In the genomic region with DNA sequence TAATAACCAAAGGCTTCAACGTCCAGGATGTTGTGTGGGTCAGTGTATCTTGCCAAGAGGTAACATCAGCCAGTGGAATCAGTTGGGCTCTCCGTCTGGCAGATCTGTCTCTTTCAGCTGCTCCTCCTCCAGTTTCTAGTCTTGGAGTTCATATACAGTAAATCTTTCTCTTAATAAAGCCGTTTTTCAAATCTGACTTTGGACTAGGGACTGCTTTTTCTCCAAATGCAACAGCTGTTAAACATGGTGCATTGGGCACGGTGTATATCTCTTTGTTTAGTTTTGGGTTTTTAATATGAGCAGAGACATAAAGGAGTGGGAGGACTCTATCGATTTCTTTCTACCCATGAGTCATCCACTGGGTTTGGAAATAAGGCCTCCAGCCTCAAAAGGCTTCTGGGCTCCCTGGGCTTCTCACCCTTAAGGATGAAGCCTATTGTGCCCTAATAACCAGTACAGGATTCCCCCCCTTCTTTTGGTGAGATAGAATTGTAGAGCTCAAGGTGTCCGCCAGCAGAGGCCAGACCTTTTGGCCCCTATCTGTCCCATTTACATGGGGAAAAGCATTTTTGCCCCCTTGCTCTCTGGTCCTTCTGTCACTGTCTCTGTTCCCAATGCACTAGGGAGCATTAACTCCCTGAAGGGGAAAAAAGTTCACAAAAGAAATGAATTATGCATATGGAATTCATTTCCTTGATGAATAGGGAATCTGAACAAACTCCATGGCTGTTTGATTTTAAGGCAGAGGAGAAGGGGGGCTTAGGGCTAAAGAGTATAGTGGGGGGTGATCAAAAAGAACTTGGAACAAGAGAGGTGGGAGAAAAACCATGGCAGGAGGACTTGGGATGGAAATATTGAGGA, we compare ENCODE assay signal across 13 cellular contexts.
A peak's percentile ranks its signal among the peaks of the same experiment; 100 is the strongest.
DNase-seq lines count a peak whose midpoint lies in the region; ATAC-seq and TF ChIP-seq lines count a peak whose summit lies in the region.
"Had no signal": no experiment of that assay in that cellular context is flagged by ENCODE, and none has a peak within 500 bp of the region (broad histone marks: within the 10 kb centered on the region; RNA-seq: fewer than 3 reads in every experiment).

No MANE protein-coding gene starts in this region.

- H3K27me3 ChIP-seq in fibroblast of lung (ENCODE audit: control insufficient read depth, insufficient read depth, low read length) = no peaks in the 10 kb centered on the region

- peak overlapping the region; percentile 3 for H3K27ac ChIP-seq in fibroblast of lung (ENCODE audit: insufficient read depth, low read length)

- POLR2A ChIA-PET in naive thymus-derived CD8-positive, alpha-beta T cell (lab: Charles Lee) = no interaction called here

- H3K4me2 ChIP-seq in fibroblast of lung (ENCODE audit: extremely low read depth, insufficient read depth, low read length) = peak overlapping the region; percentile 34

- no peaks in the 10 kb centered on the region for H3K9me3 Mint-ChIP-seq in natural killer cell treated with Interleukin-12 subunit alpha and Interleukin-12 subunit beta and Interleukin-15 and Interleukin-18, amount 100 ng/mL, for 72 hours
- peaks cover 0 to 2% (median 0%) of the 10 kb centered on the region in 9 donors for H3K9me3 Mint-ChIP-seq in naive thymus-derived CD8-positive, alpha-beta T cell

- no peaks in the 10 kb centered on the region for H4K20me1 ChIP-seq in fibroblast of lung (ENCODE audit: control insufficient read depth, extremely low read depth, insufficient read depth, low read length)

- H3K9ac ChIP-seq in fibroblast of lung (ENCODE audit: insufficient read depth, low read length) = no peak overlapping the region

- peak; percentile 31 for ATAC-seq in sciatic nerve
- ATAC-seq in natural killer cell treated with Interleukin-12 subunit alpha and Interleukin-12 subunit beta and Interleukin-15 and Interleukin-18, amount 100 ng/mL, for 72 hours = no peak
- no peak for ATAC-seq in naive thymus-derived CD8-positive, alpha-beta T cell

- no peaks in the 10 kb centered on the region for H3K9me3 ChIP-seq in fibroblast of lung (ENCODE audit: control insufficient read depth, insufficient read depth, low read depth, low read length)

- DNase-seq in H4 (ENCODE audit: low spot score) = peak; percentile 62
- DNase-seq in OCI-M1 (lab: John Stamatoyannopoulos, UW) = peak; percentile 71
- peak; percentile 70 to 81 for DNase-seq in fibroblast of lung (ENCODE audit: low read depth in 2 of 2)
- no peak for DNase-seq in sciatic nerve (ENCODE audit: low spot score)
- no peak for DNase-seq in Kasumi-1 (lab: John Stamatoyannopoulos, UW)
- DNase-seq in natural killer cell treated with Interleukin-12 subunit alpha and Interleukin-12 subunit beta and Interleukin-15 and Interleukin-18, amount 100 ng/mL, for 72 hours (ENCODE audit: low spot score) = no peak
- no peak for DNase-seq in naive thymus-derived CD8-positive, alpha-beta T cell
- DNase-seq in hypothalamus (lab: John Stamatoyannopoulos, UW) = no peak
- DNase-seq: effector CD8-positive, alpha-beta T cell; NCI-H1436; stimulated activated CD4-positive, alpha-beta T cell treated with anti-CD3 and anti-CD28 coated beads, Interleukin-1b, Interleukin-23, amount 100 ng/mL, for 48 hours; SW 1271 had no signal

- no peak overlapping the region for H3K27ac Mint-ChIP-seq in natural killer cell treated with Interleukin-12 subunit alpha and Interleukin-12 subunit beta and Interleukin-15 and Interleukin-18, amount 100 ng/mL, for 72 hours
- H3K27ac Mint-ChIP-seq in naive thymus-derived CD8-positive, alpha-beta T cell = no peak overlapping the region

- H3K27me3 Mint-ChIP-seq in natural killer cell treated with Interleukin-12 subunit alpha and Interleukin-12 subunit beta and Interleukin-15 and Interleukin-18, amount 100 ng/mL, for 72 hours = peaks cover 0 to 25% of the 10 kb centered on the region in 2 donors
- peaks cover 0 to 4% (median 0%) of the 10 kb centered on the region in 5 donors for H3K27me3 Mint-ChIP-seq in naive thymus-derived CD8-positive, alpha-beta T cell

- H3K36me3 ChIP-seq in fibroblast of lung (ENCODE audit: control insufficient read depth, insufficient read depth, low read length) = no peaks in the 10 kb centered on the region

- H3K4me1 Mint-ChIP-seq in natural killer cell treated with Interleukin-12 subunit alpha and Interleukin-12 subunit beta and Interleukin-15 and Interleukin-18, amount 100 ng/mL, for 72 hours (ENCODE audit: low read depth in 2 of 2) = peaks cover 8 to 11% of the 10 kb centered on the region in 2 donors
- peaks cover 0 to 2% (median 0%) of the 10 kb centered on the region in 4 donors for H3K4me1 Mint-ChIP-seq in naive thymus-derived CD8-positive, alpha-beta T cell

- H2AFZ ChIP-seq in fibroblast of lung (ENCODE audit: low read length) = no peak overlapping the region

- no peak for TF ChIP-seq CTCF in fibroblast of lung (conservative IDR thresholded peaks at IDR 0.05 in 1 of 2, IDR thresholded peaks at IDR 0.05 in 1 of 2; ENCODE audit: low read depth in 1 of 2, low read length in 2 of 2)

- H3K79me2 ChIP-seq in fibroblast of lung (ENCODE audit: control insufficient read depth, insufficient read depth, low read length) = no peaks in the 10 kb centered on the region

- H3K4me3 ChIP-seq in fibroblast of lung (replicated peaks in 1 of 4; ENCODE audit: control extremely low read depth in 1 of 4, insufficient read depth in 1 of 4, low read depth in 3 of 4, low read length in 4 of 4) = peak overlapping the region in 1 of 4 experiments; percentile 3
- H3K4me3 ChIP-seq: lung had no signal

- no peaks in the 10 kb centered on the region for H3K36me3 Mint-ChIP-seq in natural killer cell treated with Interleukin-12 subunit alpha and Interleukin-12 subunit beta and Interleukin-15 and Interleukin-18, amount 100 ng/mL, for 72 hours
- H3K36me3 Mint-ChIP-seq in naive thymus-derived CD8-positive, alpha-beta T cell = peaks cover 0 to 2% (median 0%) of the 10 kb centered on the region in 3 donors

- H3K4me1 ChIP-seq in fibroblast of lung (ENCODE audit: control insufficient read depth, extremely low read depth, insufficient read depth, low read length) = peaks cover 6% of the 10 kb centered on the region

- intact Hi-C loops in sciatic nerve (cut with DNase I) = no loop called here

- H3K4me3 Mint-ChIP-seq in natural killer cell treated with Interleukin-12 subunit alpha and Interleukin-12 subunit beta and Interleukin-15 and Interleukin-18, amount 100 ng/mL, for 72 hours = no peak overlapping the region
- no peak overlapping the region for H3K4me3 Mint-ChIP-seq in naive thymus-derived CD8-positive, alpha-beta T cell

Comparison
In these comparisons a context has a peak if more than half of its experiments do, and no peak if none do; other contexts are left out.
1. DNase-seq: peak in H4 (single experiment), OCI-M1 (single experiment) and fibroblast of lung (2 of 2); none in sciatic nerve (single experiment), Kasumi-1 (0 of 2), natural killer cell treated with Interleukin-12 subunit alpha and Interleukin-12 subunit beta and Interleukin-15 and Interleukin-18, amount 100 ng/mL, for 72 hours (single experiment), naive thymus-derived CD8-positive, alpha-beta T cell (0 of 10) and hypothalamus (0 of 51).